ENCODE assay signal across 19 cellular contexts in the genomic region with DNA sequence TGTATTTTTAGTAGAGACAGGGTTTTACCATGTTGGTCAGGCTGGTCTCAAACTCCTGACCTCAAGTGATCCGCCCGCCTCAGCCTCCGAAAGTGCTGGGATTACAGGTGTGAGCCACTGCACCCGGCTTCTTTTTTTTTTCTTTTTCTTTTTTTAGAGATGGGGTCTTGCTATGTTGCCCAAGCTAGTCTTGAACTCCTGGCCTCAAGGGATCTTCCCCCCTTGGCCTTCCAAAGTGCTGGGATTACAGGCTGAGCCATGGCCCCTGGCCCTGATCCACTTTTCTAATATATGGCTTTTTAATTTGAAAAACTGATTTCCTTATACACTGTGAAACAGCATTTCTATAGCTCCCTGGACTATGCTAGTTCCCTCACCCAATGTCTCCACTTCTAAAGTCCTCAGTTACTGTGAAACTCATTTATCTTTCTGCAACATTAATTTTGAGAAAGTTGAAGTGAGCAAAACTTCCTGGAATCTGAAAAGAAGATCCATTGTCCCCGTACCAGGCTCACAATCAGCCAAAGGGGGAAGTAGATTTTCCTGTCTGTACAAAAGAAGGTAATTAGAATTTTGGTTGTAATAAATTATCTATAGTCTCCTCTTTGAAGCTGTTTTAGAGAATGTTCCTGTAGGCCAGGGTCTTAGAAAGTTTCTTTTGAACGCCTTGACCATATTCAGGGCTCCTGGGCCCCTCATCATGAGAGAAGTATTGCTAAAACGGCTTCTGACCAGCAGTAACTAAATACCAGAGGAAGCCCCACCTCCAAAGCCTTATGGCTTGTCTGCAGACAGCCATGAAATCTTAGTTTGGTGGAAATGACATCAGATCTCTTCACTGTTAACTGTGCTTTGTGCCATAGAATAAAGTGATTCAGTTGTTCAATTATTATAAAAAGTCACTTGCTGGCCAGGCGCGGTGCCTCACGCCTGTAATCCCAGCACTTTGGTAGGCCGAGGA. TPM values are rescaled to one million over a fixed set of nuclear protein-coding genes. Genes with fewer than 3 reads are reported as not detected.
A peak's percentile ranks its signal among the peaks of the same experiment; 100 is the strongest.
DNase-seq lines count a peak whose midpoint lies in the region; ATAC-seq and TF ChIP-seq lines count a peak whose summit lies in the region.
"Had no signal": no experiment of that assay in that cellular context is flagged by ENCODE, and none has a peak within 500 bp of the region (broad histone marks: within the 10 kb centered on the region; RNA-seq: fewer than 3 reads in every experiment).

No MANE protein-coding gene starts in this region.

- H3K27ac Mint-ChIP-seq in T-helper 17 cell = peak overlapping the region; percentile 65
- no peak overlapping the region for H3K27ac Mint-ChIP-seq in T-cell
- H3K27ac Mint-ChIP-seq: activated B cell treated with CpG ODN at 0.5 μM for 24 hours had no signal

- H3K36me3 Mint-ChIP-seq in T-helper 17 cell (ENCODE audit: low read depth) (no peaks in the 10 kb centered on the region), T-cell (no peaks in the 10 kb centered on the region)

- peak overlapping the region; percentile 40 for H3K27ac ChIP-seq in left ventricle myocardium inferior (replicated peaks)
- no peak overlapping the region for H3K27ac ChIP-seq in mesendoderm (ENCODE audit: low read depth, low read length)
- H3K27ac ChIP-seq in upper lobe of right lung = peak overlapping the region; percentile 31
- H3K27ac ChIP-seq: ascending aorta, neutrophil, testis had no signal

- H3K56ac ChIP-seq in mesendoderm (ENCODE audit: low read length) = no peak overlapping the region

- no peak overlapping the region for H4K8ac ChIP-seq in mesendoderm (ENCODE audit: low read depth, low read length)

- no peak overlapping the region for H3K9ac ChIP-seq in mesendoderm (ENCODE audit: low read length)

- H3K79me1 ChIP-seq in mesendoderm (ENCODE audit: low read length) = no peaks in the 10 kb centered on the region

- no CpG with 5 or more reads among the region's 11 CpGs for WGBS in mesendoderm (ENCODE audit: extremely low coverage, insufficient coverage, low lambda C conversion rate)

- H3K9me3 ChIP-seq in left ventricle myocardium inferior (replicated peaks) (no peaks in the 10 kb centered on the region), T-helper 17 cell (ENCODE audit: control insufficient read depth, low read length, poor library complexity, severe bottlenecking) (no peaks in the 10 kb centered on the region), upper lobe of right lung (no peaks in the 10 kb centered on the region)
- H3K9me3 ChIP-seq: ascending aorta, neutrophil, Peyer's patch, testis had no signal

- H4K5ac ChIP-seq in mesendoderm (ENCODE audit: low read length) = no peak overlapping the region

- H3K4ac ChIP-seq in mesendoderm (ENCODE audit: low read depth, low read length) = no peak overlapping the region

- H3K4me3 ChIP-seq in left ventricle myocardium inferior = no peak overlapping the region
- no peak overlapping the region for H3K4me3 ChIP-seq in mesendoderm (ENCODE audit: low read length)
- H3K4me3 ChIP-seq in upper lobe of right lung = no peak overlapping the region
- H3K4me3 ChIP-seq: ascending aorta, GM12878, Peyer's patch, testis had no signal

- intact Hi-C loops in left ventricle myocardium inferior (cut with micrococcal nuclease) (no loop called here), left cardiac atrium (cut with DNase I) (loop anchor here in 1 of 2 donors (5.0 kb wide), 1 partner anchor 36 kb away; the partner anchor contains the start of gene DEGS1), upper lobe of right lung (cut with DNase I) (no loop called here)

- no peak for DNase-seq in left ventricle myocardium inferior
- DNase-seq in left cardiac atrium = no peak
- no peak for DNase-seq in T-helper 17 cell
- no peak for DNase-seq in mesendoderm
- no peak for DNase-seq in upper lobe of right lung
- no peak for DNase-seq in T-cell
- DNase-seq in SHP77 (lab: John Stamatoyannopoulos, UW) = no peak
- DNase-seq: activated B cell treated with CpG ODN at 0.5 μM for 24 hours, MM.1S, NCI-H2029 treated with DMSO at 0.1 percent for 48 hours, NCI-H510A, Peyer's patch, right cardiac atrium, SW 1271, testis had no signal

- H2BK120ac ChIP-seq in mesendoderm (ENCODE audit: low read depth, low read length) = peak overlapping the region; percentile 24

- no peak overlapping the region for H3K23ac ChIP-seq in mesendoderm (ENCODE audit: low read length)

- H3K4me3 Mint-ChIP-seq in T-helper 17 cell = no peak overlapping the region
- H3K4me3 Mint-ChIP-seq in T-cell = no peak overlapping the region
- H3K4me3 Mint-ChIP-seq: activated B cell treated with CpG ODN at 0.5 μM for 24 hours had no signal

- H3K9me3 Mint-ChIP-seq in T-cell = no peaks in the 10 kb centered on the region
- H3K9me3 Mint-ChIP-seq: activated B cell treated with CpG ODN at 0.5 μM for 24 hours had no signal

- peaks cover 24% of the 10 kb centered on the region for H3K4me1 ChIP-seq in left ventricle myocardium inferior
- peaks cover 2% of the 10 kb centered on the region for H3K4me1 ChIP-seq in mesendoderm (ENCODE audit: control insufficient read depth, low read depth, low read length)
- peaks cover 5% of the 10 kb centered on the region for H3K4me1 ChIP-seq in upper lobe of right lung
- H3K4me1 ChIP-seq: ascending aorta, testis had no signal

- H3K4me2 ChIP-seq in mesendoderm (ENCODE audit: low read length) = no peak overlapping the region

- ATAC-seq in left cardiac atrium = no peak
- ATAC-seq in T-helper 17 cell = no peak
- ATAC-seq in upper lobe of right lung = peak; percentile 16
- ATAC-seq in GM18909 (IDR thresholded peaks at IDR 0.05; ENCODE audit: poor library complexity, unreplicated experiment) = no peak
- no peak for ATAC-seq in T-cell (replicated peaks in 1 of 4)
- ATAC-seq: GM12878, right cardiac atrium had no signal

- H2BK5ac ChIP-seq in mesendoderm (ENCODE audit: low read length) = no peak overlapping the region

- POLR2A ChIA-PET in T-cell (lab: Charles Lee) = no interaction called here

- TF ChIP-seq CTCF in left ventricle myocardium inferior (IDR thresholded peaks at IDR 0.05; ENCODE audit: borderline replicate concordance) (no peak), upper lobe of right lung (IDR thresholded peaks at IDR 0.05) (no peak)

- H3K36me3 ChIP-seq in left ventricle myocardium inferior (no peaks in the 10 kb centered on the region), mesendoderm (ENCODE audit: control insufficient read depth, insufficient read depth, low read length) (no peaks in the 10 kb centered on the region), upper lobe of right lung (no peaks in the 10 kb centered on the region)
- H3K36me3 ChIP-seq: ascending aorta, neutrophil, Peyer's patch had no signal

- H2AK5ac ChIP-seq in mesendoderm (ENCODE audit: low read length) = no peak overlapping the region

- H3K27me3 ChIP-seq in left ventricle myocardium inferior (ENCODE audit: low read depth) = no peaks in the 10 kb centered on the region
- H3K27me3 ChIP-seq in mesendoderm (ENCODE audit: insufficient read depth, low read length, poor library complexity) = no peaks in the 10 kb centered on the region
- no peaks in the 10 kb centered on the region for H3K27me3 ChIP-seq in upper lobe of right lung
- H3K27me3 ChIP-seq: ascending aorta, neutrophil, Peyer's patch, testis had no signal

- H3K27me3 Mint-ChIP-seq in T-helper 17 cell (no peaks in the 10 kb centered on the region), T-cell (no peaks in the 10 kb centered on the region)
- H3K27me3 Mint-ChIP-seq: activated B cell treated with CpG ODN at 0.5 μM for 24 hours had no signal

- no peaks in the 10 kb centered on the region for H3K79me2 ChIP-seq in mesendoderm (ENCODE audit: control insufficient read depth, insufficient read depth, low read length)

- CTCF ChIA-PET in T-cell (lab: Charles Lee) = no interaction called here

- H2BK15ac ChIP-seq in mesendoderm (replicated peaks; ENCODE audit: low read depth) = no peak overlapping the region

- H3K18ac ChIP-seq in mesendoderm (ENCODE audit: low read length) = no peak overlapping the region

- H3K4me1 Mint-ChIP-seq in T-helper 17 cell = peaks cover 2% of the 10 kb centered on the region
- no peaks in the 10 kb centered on the region for H3K4me1 Mint-ChIP-seq in T-cell

RNA-seq across cellular contexts. Expression of gene DEGS1, which starts 34.9 kb away (rescaled TPM):
- total RNA-seq in left ventricle myocardium inferior (42.2 TPM), left cardiac atrium (10 to 100 TPM; 59.2 to 64.9 TPM), T-helper 17 cell (10 to 100 TPM; 50.7 to 53.8 TPM), upper lobe of right lung (76.7 TPM), T-cell (10 to 100 TPM; 40.0 to 52.3 (median 44.4) TPM)
- polyA plus RNA-seq in mesendoderm (2013, experiment 1 of 2) = 31.0 TPM
- polyA plus RNA-seq in mesendoderm (2013, experiment 2 of 2) = 31.1 TPM
